ENCODE assay signal across 9 cellular contexts in genomic region chr15:100687532-100688215, GRCh38.
DNase-seq lines count a peak whose midpoint lies in the region; ATAC-seq and TF ChIP-seq lines count a peak whose summit lies in the region.
"Had no signal": no experiment of that assay in that cellular context is flagged by ENCODE, and none has a peak within 500 bp of the region (broad histone marks: within the 10 kb centered on the region; RNA-seq: fewer than 3 reads in every experiment).

No MANE protein-coding gene starts in this region.

- no peaks in the 10 kb centered on the region for H3K9me3 ChIP-seq in upper lobe of right lung

- H3K27me3 ChIP-seq in upper lobe of right lung: no peaks in the 10 kb centered on the region

- peaks cover 21% of the 10 kb centered on the region for H3K27me3 Mint-ChIP-seq in activated T-cell treated with anti-CD3 and anti-CD28 coated beads, Interleukin-2, amount 50 U/mL, for 24 hours

- H3K36me3 ChIP-seq in upper lobe of right lung: no peaks in the 10 kb centered on the region

- H3K9me3 Mint-ChIP-seq in activated T-cell treated with anti-CD3 and anti-CD28 coated beads, Interleukin-2, amount 50 U/mL, for 24 hours: no peaks in the 10 kb centered on the region

- H3K4me1 Mint-ChIP-seq in activated T-cell treated with anti-CD3 and anti-CD28 coated beads, Interleukin-2, amount 50 U/mL, for 24 hours (ENCODE audit: low read depth): no peaks in the 10 kb centered on the region

- H3K4me3 Mint-ChIP-seq in activated T-cell treated with anti-CD3 and anti-CD28 coated beads, Interleukin-2, amount 50 U/mL, for 24 hours: no peak overlapping the region

- DNase-seq in M059J (ENCODE audit: low read depth) (peak; percentile 92), cardiac fibroblast (ENCODE audit: low read depth in 2 of 2) (peak; percentile 88 to 94), kidney tubule cell (ENCODE audit: low spot score) (peak; percentile 50), upper lobe of right lung (peak; percentile 20), NCI-H2081 (lab: John Stamatoyannopoulos, UW) (no peak), GM10266 (ENCODE audit: extremely low spot score) (no peak)
- no peak for DNase-seq in activated T-cell treated with anti-CD3 and anti-CD28 coated beads, Interleukin-2, amount 50 U/mL, for 24 hours

- intact Hi-C loops in upper lobe of right lung (cut with DNase I): no loop called here

- H3K36me3 Mint-ChIP-seq in activated T-cell treated with anti-CD3 and anti-CD28 coated beads, Interleukin-2, amount 50 U/mL, for 24 hours (ENCODE audit: low read depth): no peaks in the 10 kb centered on the region

- TF ChIP-seq CTCF in cardiac fibroblast (IDR thresholded peaks at IDR 0.05; ENCODE audit: low read depth, low read length): no peak
- TF ChIP-seq CTCF in upper lobe of right lung (IDR thresholded peaks at IDR 0.05): no peak
- TF ChIP-seq CTCF in GM10266 (IDR thresholded peaks at IDR 0.05; ENCODE audit: control insufficient read depth, insufficient read depth, low read depth, missing control alignments): no peak

- ATAC-seq in upper lobe of right lung: no peak
- ATAC-seq in HG03139 (IDR thresholded peaks at IDR 0.05; ENCODE audit: unreplicated experiment): no peak
- ATAC-seq: HepG2 had no signal

- H3K4me1 ChIP-seq in upper lobe of right lung: peaks cover 4% of the 10 kb centered on the region

- peak overlapping the region; percentile 3 to 16 for H3K4me3 ChIP-seq in cardiac fibroblast (replicated peaks in 1 of 2; ENCODE audit: low read depth in 2 of 2, low read length in 2 of 2)
- H3K4me3 ChIP-seq in upper lobe of right lung: no peak overlapping the region

- H3K27ac Mint-ChIP-seq in activated T-cell treated with anti-CD3 and anti-CD28 coated beads, Interleukin-2, amount 50 U/mL, for 24 hours: no peak overlapping the region

- no peak overlapping the region for H3K27ac ChIP-seq in upper lobe of right lung

Comparison
In these comparisons a context has a peak if more than half of its experiments do, and no peak if none do; other contexts are left out.
1. DNase-seq: peak in M059J (single experiment), cardiac fibroblast (2 of 2), kidney tubule cell (single experiment) and upper lobe of right lung (single experiment); none in NCI-H2081 (0 of 2), activated T-cell treated with anti-CD3 and anti-CD28 coated beads, Interleukin-2, amount 50 U/mL, for 24 hours (single experiment) and GM10266 (single experiment).